ENCODE assay signal across 15 cellular contexts in genomic region chr1:107251839-107252238, GRCh38.
"Had no signal": no experiment of that assay in that cellular context is flagged by ENCODE, and none has a peak within 500 bp of the region (broad histone marks: within the 10 kb centered on the region; RNA-seq: fewer than 3 reads in every experiment).

No MANE protein-coding gene starts in this region.

- H3K4me3 ChIP-seq: hepatocyte, ovary had no signal

- H2AFZ ChIP-seq: hepatocyte had no signal

- H3K79me2 ChIP-seq: hepatocyte had no signal

- H3K27ac Mint-ChIP-seq: activated CD4-positive, alpha-beta memory T cell treated with anti-CD3 and anti-CD28 coated beads for 36 hours; activated CD4-positive, alpha-beta T cell treated with anti-CD3 and anti-CD28 coated beads for 36 hours; activated naive CD4-positive, alpha-beta T cell treated with anti-CD3 and anti-CD28 coated beads, Interleukin-2, amount 50 U/mL, for 72 hours; naive thymus-derived CD4-positive, alpha-beta T cell had no signal

- H3K27me3 ChIP-seq: hepatocyte, ovary had no signal

- H3K36me3 Mint-ChIP-seq: activated CD4-positive, alpha-beta memory T cell treated with anti-CD3 and anti-CD28 coated beads for 36 hours; activated naive CD4-positive, alpha-beta T cell treated with anti-CD3 and anti-CD28 coated beads, Interleukin-2, amount 50 U/mL, for 72 hours; naive thymus-derived CD4-positive, alpha-beta T cell had no signal

- ATAC-seq: activated CD4-positive, alpha-beta T cell treated with anti-CD3 and anti-CD28 coated beads for 36 hours; activated naive CD4-positive, alpha-beta T cell treated with anti-CD3 and anti-CD28 coated beads, Interleukin-2, amount 50 U/mL, for 72 hours; activated T-cell treated with anti-CD3 and anti-CD28 coated beads, Interleukin-2, amount 50 U/mL, for 4 hours; naive thymus-derived CD4-positive, alpha-beta T cell had no signal

- H3K9me3 ChIP-seq: ovary had no signal

- FAIRE-seq: colon had no signal

- H3K27ac ChIP-seq: hepatocyte, ovary, VCaP had no signal

- H3K36me3 ChIP-seq: ovary had no signal

- H3K4me2 ChIP-seq: hepatocyte had no signal

- H3K4me3 Mint-ChIP-seq: activated CD4-positive, alpha-beta memory T cell treated with anti-CD3 and anti-CD28 coated beads for 36 hours; activated CD4-positive, alpha-beta T cell treated with anti-CD3 and anti-CD28 coated beads for 36 hours; activated T-cell treated with anti-CD3 and anti-CD28 coated beads, Interleukin-2, amount 50 U/mL, for 4 hours; naive thymus-derived CD4-positive, alpha-beta T cell had no signal

- H3K9me3 Mint-ChIP-seq: activated CD4-positive, alpha-beta memory T cell treated with anti-CD3 and anti-CD28 coated beads for 36 hours; activated naive CD4-positive, alpha-beta T cell treated with anti-CD3 and anti-CD28 coated beads, Interleukin-2, amount 50 U/mL, for 72 hours; activated T-cell treated with anti-CD3 and anti-CD28 coated beads, Interleukin-2, amount 50 U/mL, for 4 hours had no signal

- DNase-seq: activated CD4-positive, alpha-beta memory T cell treated with anti-CD3 and anti-CD28 coated beads for 36 hours; activated CD4-positive, alpha-beta T cell treated with anti-CD3 and anti-CD28 coated beads for 36 hours; activated effector memory CD4-positive, alpha-beta T cell treated with anti-CD3 and anti-CD28 coated beads, Interleukin-2, amount 50 U/mL, for 16 hours; activated T-cell treated with anti-CD3 and anti-CD28 coated beads, Interleukin-2, amount 50 U/mL, for 4 hours; caudate nucleus; erythroblast; islet precursor cell; naive thymus-derived CD4-positive, alpha-beta T cell; ovary; stimulated activated CD4-positive, alpha-beta T cell treated with anti-CD3 and anti-CD28 coated beads, Interleukin-12 subunit alpha, Interleukin-12 subunit beta, amount 100 ng/mL, for 4 hours; stimulated activated CD4-positive, alpha-beta T cell treated with anti-CD3 and anti-CD28 coated beads, Interleukin-2, amount 100 ng/mL, for 24 hours had no signal

- H3K27me3 Mint-ChIP-seq: activated CD4-positive, alpha-beta memory T cell treated with anti-CD3 and anti-CD28 coated beads for 36 hours had no signal
